Comparison of ENCODE assay signal across 14 cellular contexts in genomic region chr14:90548455-90548854, GRCh38.
A peak's percentile ranks its signal among the peaks of the same experiment; 100 is the strongest.
DNase-seq lines count a peak whose midpoint lies in the region; TF ChIP-seq lines count a peak whose summit lies in the region.
"Had no signal": no experiment of that assay in that cellular context is flagged by ENCODE, and none has a peak within 500 bp of the region (broad histone marks: within the 10 kb centered on the region; RNA-seq: fewer than 3 reads in every experiment).

No MANE protein-coding gene starts in this region.

- DNase-seq in NCI-H2107 treated with DMSO at 0.1 percent for 48 hours (lab: John Stamatoyannopoulos, UW; ENCODE audit: unreplicated experiment) (peak; percentile 38), NCI-H2107 (lab: John Stamatoyannopoulos, UW) (no peak), NCI-H146 treated with DMSO at 0.1 percent for 48 hours (lab: John Stamatoyannopoulos, UW; ENCODE audit: unreplicated experiment) (peak; percentile 11), esophagus muscularis mucosa (ENCODE audit: extremely low spot score) (no peak), GM13977 (ENCODE audit: low spot score) (no peak), mucosa of gallbladder (ENCODE audit: low spot score) (no peak)
- no peak for DNase-seq in activated CD4-positive, alpha-beta T cell treated with anti-CD3 and anti-CD28 coated beads, Interleukin-2, amount 50 U/mL, for 1 hour
- DNase-seq: COR-L47, DMS53, NCI-H2081, NCI-H82 had no signal

- in situ Hi-C loops in GM13977 (cut with MboI; ENCODE audit: low pct_unique_long_range_greater_than_20kb, low sequenced_read_pairs, unreplicated experiment): no loop called here

- no peak for TF ChIP-seq EP300 in esophagus muscularis mucosa (IDR thresholded peaks at IDR 0.05)

- TF ChIP-seq POLR2A in esophagus muscularis mucosa (IDR thresholded peaks at IDR 0.05; ENCODE audit: low read depth): no peak

- 86% methylated on average over 3 of the region's 3 CpGs for WGBS in esophagus muscularis mucosa

- TF ChIP-seq CTCF in esophagus muscularis mucosa (IDR thresholded peaks at IDR 0.05) (no peak), GM13977 (IDR thresholded peaks at IDR 0.05; ENCODE audit: extremely low read depth, insufficient read depth, missing control alignments) (no peak)

- H3K4me3 ChIP-seq in esophagus muscularis mucosa (no peak overlapping the region), stomach smooth muscle (ENCODE audit: low read length in 2 of 2) (no peak overlapping the region)
- H3K4me3 ChIP-seq: GM12878, HAP-1 had no signal

- peaks cover 26 to 89% (median 81%) of the 10 kb centered on the region in 4 donors for H3K4me1 ChIP-seq in esophagus muscularis mucosa
- H3K4me1 ChIP-seq in stomach smooth muscle (ENCODE audit: control insufficient read depth, insufficient read depth, low read length): peaks cover 77% of the 10 kb centered on the region
- H3K4me1 ChIP-seq: HAP-1 had no signal

- no peaks in the 10 kb centered on the region for H3K9me3 ChIP-seq in esophagus muscularis mucosa
- H3K9me3 ChIP-seq in stomach smooth muscle (ENCODE audit: control insufficient read depth in 2 of 2, low read length in 2 of 2): no peaks in the 10 kb centered on the region
- H3K9me3 ChIP-seq: HAP-1 had no signal

- intact Hi-C loops in esophagus muscularis mucosa (cut with DNase I): no loop called here

- H3K27me3 ChIP-seq in esophagus muscularis mucosa (no peaks in the 10 kb centered on the region), stomach smooth muscle (ENCODE audit: control insufficient read depth in 1 of 2, insufficient read depth in 2 of 2, low read length in 2 of 2) (no peaks in the 10 kb centered on the region)

- no peak overlapping the region for H3K9ac ChIP-seq in stomach smooth muscle (ENCODE audit: low read length in 2 of 2)

- H3K36me3 ChIP-seq in esophagus muscularis mucosa: no peaks in the 10 kb centered on the region
- H3K36me3 ChIP-seq in stomach smooth muscle (ENCODE audit: control insufficient read depth in 2 of 2, insufficient read depth in 2 of 2, low read length in 2 of 2): no peaks in the 10 kb centered on the region
- H3K36me3 ChIP-seq: HAP-1 had no signal

- H3K27ac ChIP-seq in esophagus muscularis mucosa (replicated peaks in 1 of 4) (peak overlapping the region; percentile 6 to 80 (median 26)), stomach smooth muscle (ENCODE audit: low read length) (peak overlapping the region; percentile 66)

Comparison
In these comparisons a context has a peak if more than half of its experiments do, and no peak if none do; other contexts are left out.
1. DNase-seq: peak in NCI-H2107 treated with DMSO at 0.1 percent for 48 hours (single experiment) and NCI-H146 treated with DMSO at 0.1 percent for 48 hours (single experiment); none in NCI-H2107 (single experiment), esophagus muscularis mucosa (single experiment), activated CD4-positive, alpha-beta T cell treated with anti-CD3 and anti-CD28 coated beads, Interleukin-2, amount 50 U/mL, for 1 hour (single experiment), GM13977 (single experiment) and mucosa of gallbladder (single experiment).